ENCODE assay signal across 9 cellular contexts in genomic region chr14:68685419-68686211, GRCh38.
A peak's percentile ranks its signal among the peaks of the same experiment; 100 is the strongest.
DNase-seq lines count a peak whose midpoint lies in the region; ATAC-seq, FAIRE-seq and TF ChIP-seq lines count a peak whose summit lies in the region.
"Had no signal": no experiment of that assay in that cellular context is flagged by ENCODE, and none has a peak within 500 bp of the region (broad histone marks: within the 10 kb centered on the region; RNA-seq: fewer than 3 reads in every experiment).

No MANE protein-coding gene starts in this region.

- no peak for TF ChIP-seq CTCF in kidney epithelial cell (IDR thresholded peaks at IDR 0.05; ENCODE audit: insufficient read depth, low read length, poor library complexity, severe bottlenecking)
- TF ChIP-seq CTCF in D721Med (IDR thresholded peaks at IDR 0.05; ENCODE audit: insufficient read depth, missing control alignments), result no peak

- H3K36me3 ChIP-seq in kidney epithelial cell (ENCODE audit: control insufficient read depth, insufficient read depth, low read length), result no peaks in the 10 kb centered on the region

- no peak overlapping the region for H3K4me3 ChIP-seq in kidney epithelial cell (ENCODE audit: low read depth, low read length)

- peak; percentile 85 for ATAC-seq in GM18508 (IDR thresholded peaks at IDR 0.05; ENCODE audit: insufficient read depth, unreplicated experiment)
- ATAC-seq in HG02798 (IDR thresholded peaks at IDR 0.05; ENCODE audit: poor library complexity, unreplicated experiment), result peak; percentile 78

- FAIRE-seq in D721Med (lab: Jason Lieb, UNC), result no peak
- FAIRE-seq: colon had no signal

- H3K27me3 ChIP-seq in kidney epithelial cell (ENCODE audit: control insufficient read depth, insufficient read depth, low read length), result no peaks in the 10 kb centered on the region

- DNase-seq in NK-92 (lab: John Stamatoyannopoulos, UW; ENCODE audit: unreplicated experiment), result peak; percentile 25
- peak; percentile 82 to 84 for DNase-seq in activated T-cell treated with anti-CD3 and anti-CD28 coated beads, Interleukin-2, amount 50 U/mL, for 48 hours
- DNase-seq in kidney epithelial cell (ENCODE audit: low read depth), result peak; percentile 99
- DNase-seq in stimulated activated CD8-positive, alpha-beta memory T cell treated with anti-CD3 and anti-CD28 coated beads, Interleukin-12 subunit alpha, Interleukin-12 subunit beta, amount 100 ng/mL, for 1 hour (ENCODE audit: low read depth), result peak; percentile 69
- DNase-seq in NCI-H82 (lab: John Stamatoyannopoulos, UW), result no peak
- DNase-seq in D721Med (ENCODE audit: insufficient read length, low spot score), result no peak

Comparison
In these comparisons a context has a peak if more than half of its experiments do, and no peak if none do; other contexts are left out.
1. DNase-seq: peak in NK-92 (single experiment), activated T-cell treated with anti-CD3 and anti-CD28 coated beads, Interleukin-2, amount 50 U/mL, for 48 hours (2 of 2), kidney epithelial cell (single experiment) and stimulated activated CD8-positive, alpha-beta memory T cell treated with anti-CD3 and anti-CD28 coated beads, Interleukin-12 subunit alpha, Interleukin-12 subunit beta, amount 100 ng/mL, for 1 hour (single experiment); none in NCI-H82 (single experiment) and D721Med (single experiment).